17 cellular contexts compared by ENCODE assay signal in genomic region chr19:48959341-48960239, GRCh38. TPM values are rescaled to one million over a fixed set of nuclear protein-coding genes. Genes with fewer than 3 reads are reported as not detected.
DNase-seq lines count a peak whose midpoint lies in the region; ATAC-seq, FAIRE-seq and TF ChIP-seq lines count a peak whose summit lies in the region.
"Had no signal": no experiment of that assay in that cellular context is flagged by ENCODE, and none has a peak within 500 bp of the region (broad histone marks: within the 10 kb centered on the region; RNA-seq: fewer than 3 reads in every experiment).

No MANE protein-coding gene starts in this region.

- TF ChIP-seq CTCF in A549 (IDR thresholded peaks at IDR 0.05): no peak

- H3K4me3 Mint-ChIP-seq in activated CD8-positive, alpha-beta T cell treated with anti-CD3 and anti-CD28 coated beads, Interleukin-2, amount 10 ng/mL, durations not matched to agents 7 days and 5 days: peak overlapping the region; percentile 18
- H3K4me3 Mint-ChIP-seq: HFFc6, naive B cell had no signal

- peaks cover 20% of the 10 kb centered on the region for H3K79me2 ChIP-seq in Karpas-422 (ENCODE audit: low read length)

- no peak for TF ChIP-seq RAD21 in A549 (conservative IDR thresholded peaks at IDR 0.05 in 1 of 2, IDR thresholded peaks at IDR 0.05 in 1 of 2)

- POLR2A ChIA-PET in A549 (lab: Yijun Ruan, JAX): interaction anchor here (1.5 to 6.5 kb wide), 2 partner anchors 9 to 60 kb away, joined by 4 to 47 read pairs; partner anchors contain the start of gene NUCB1
- POLR2A ChIA-PET in activated CD8-positive, alpha-beta T cell treated with anti-CD3 and anti-CD28 coated beads, Interleukin-2, amount 10 ng/mL, durations not matched to agents 7 days and 5 days (lab: Charles Lee): interaction anchor here (1.0 to 1.5 kb wide), 2 partner anchors 34 to 59 kb away, joined by 3 to 5 read pairs; partner anchors contain the start of genes GYS1, NUCB1 and RUVBL2

- CTCF ChIA-PET in A549 (lab: Yijun Ruan, JAX): interaction anchor here (0.6 to 5.4 kb wide), 9 partner anchors 11 to 373 kb away, joined by 3 to 39 read pairs (median 3); no protein-coding TSS in a partner anchor
- CTCF ChIA-PET in activated CD8-positive, alpha-beta T cell treated with anti-CD3 and anti-CD28 coated beads, Interleukin-2, amount 10 ng/mL, durations not matched to agents 7 days and 5 days (lab: Charles Lee): no interaction called here

- intact Hi-C loops in Right ventricle myocardium inferior (cut with DNase I): no loop called here

- no peaks in the 10 kb centered on the region for H3K9me3 ChIP-seq in A549
- no peaks in the 10 kb centered on the region for H3K9me3 ChIP-seq in Karpas-422 (ENCODE audit: low read length)

- ATAC-seq in A549 (no peak), Right ventricle myocardium inferior (no peak)
- no peak for ATAC-seq in activated CD8-positive, alpha-beta T cell treated with anti-CD3 and anti-CD28 coated beads, Interleukin-2, amount 10 ng/mL, durations not matched to agents 7 days and 5 days

- peak in 1 of 2 experiments; percentile 55 for DNase-seq in A549 (ENCODE audit: low read depth in 1 of 2, low spot score in 1 of 2)
- DNase-seq in Karpas-422: peak; percentile 66
- DNase-seq in activated CD8-positive, alpha-beta T cell treated with anti-CD3 and anti-CD28 coated beads, Interleukin-2, amount 10 ng/mL, durations not matched to agents 7 days and 5 days: peak; percentile 63
- DNase-seq in stimulated activated CD8-positive, alpha-beta memory T cell treated with anti-CD3 and anti-CD28 coated beads, Interleukin-4, amount 100 ng/mL, for 48 hours: no peak
- DNase-seq in NCI-H146 treated with DMSO at 0.1 percent for 48 hours (lab: John Stamatoyannopoulos, UW; ENCODE audit: unreplicated experiment): no peak
- no peak for DNase-seq in Right ventricle myocardium inferior (ENCODE audit: missing footprints)
- DNase-seq: activated CD4-positive, CD25-positive, alpha-beta regulatory T cell; activated T-cell treated with anti-CD3 and anti-CD28 coated beads, Interleukin-2, amount 50 U/mL, for 48 hours; anterior cingulate cortex; dermis blood vessel endothelial cell; HFFc6; hypothalamus; MM.1S; naive B cell; NCI-H2171 had no signal

- no peak for FAIRE-seq in A549 (lab: Jason Lieb, UNC)

- no peak overlapping the region for H2AFZ ChIP-seq in Karpas-422 (ENCODE audit: low read length)

- H3K27ac ChIP-seq in A549 (peak overlapping the region in 1 of 2 experiments; percentile 96; a peak in 2 of 6 replicates), Karpas-422 (ENCODE audit: low read length) (no peak overlapping the region)
- H3K27ac ChIP-seq: SK-N-MC had no signal

- H3K9me2 ChIP-seq in Karpas-422 (replicated peaks; ENCODE audit: insufficient read depth, low read length): no peaks in the 10 kb centered on the region

- H3K9me3 Mint-ChIP-seq in activated CD8-positive, alpha-beta T cell treated with anti-CD3 and anti-CD28 coated beads, Interleukin-2, amount 10 ng/mL, durations not matched to agents 7 days and 5 days (ENCODE audit: insufficient read depth): no peaks in the 10 kb centered on the region
- H3K9me3 Mint-ChIP-seq: HFFc6, naive B cell had no signal

- H3K4me1 ChIP-seq in A549 (peaks cover 52% of the 10 kb centered on the region), Karpas-422 (ENCODE audit: low read length) (peaks cover 41% of the 10 kb centered on the region)

- peaks cover 62% of the 10 kb centered on the region for H3K36me3 Mint-ChIP-seq in activated CD8-positive, alpha-beta T cell treated with anti-CD3 and anti-CD28 coated beads, Interleukin-2, amount 10 ng/mL, durations not matched to agents 7 days and 5 days (ENCODE audit: low read depth)

- WGBS in A549 (ENCODE audit: missing lambda C conversion rate): 85% methylated on average over 16 of the region's 16 CpGs

- no peak for TF ChIP-seq EP300 in A549 (IDR thresholded peaks at IDR 0.05)

- H3K27me3 Mint-ChIP-seq in activated CD8-positive, alpha-beta T cell treated with anti-CD3 and anti-CD28 coated beads, Interleukin-2, amount 10 ng/mL, durations not matched to agents 7 days and 5 days (ENCODE audit: low read depth): no peaks in the 10 kb centered on the region
- H3K27me3 Mint-ChIP-seq: naive B cell had no signal

- H3K27me3 ChIP-seq in Karpas-422 (ENCODE audit: low read length): no peaks in the 10 kb centered on the region

- H3K4me3 ChIP-seq in A549 (no peak overlapping the region), Karpas-422 (ENCODE audit: low read length) (no peak overlapping the region)
- H3K4me3 ChIP-seq: SK-N-MC had no signal

- H3K4me2 ChIP-seq in A549 (no peak overlapping the region), Karpas-422 (ENCODE audit: low read depth, low read length, poor library complexity, severe bottlenecking) (no peak overlapping the region)

- peak overlapping the region; percentile 70 for H3K27ac Mint-ChIP-seq in activated CD8-positive, alpha-beta T cell treated with anti-CD3 and anti-CD28 coated beads, Interleukin-2, amount 10 ng/mL, durations not matched to agents 7 days and 5 days
- H3K27ac Mint-ChIP-seq: HFFc6 had no signal

- peaks cover 80% of the 10 kb centered on the region for H3K4me1 Mint-ChIP-seq in activated CD8-positive, alpha-beta T cell treated with anti-CD3 and anti-CD28 coated beads, Interleukin-2, amount 10 ng/mL, durations not matched to agents 7 days and 5 days (ENCODE audit: low read depth)

- H4K20me1 ChIP-seq in Karpas-422 (ENCODE audit: insufficient read depth, low read depth, low read length): no peaks in the 10 kb centered on the region; the same call in 1 of the 2 replicates

- peaks cover 10% of the 10 kb centered on the region; the same call in 1 of the 2 replicates for H3K36me3 ChIP-seq in Karpas-422 (ENCODE audit: insufficient read depth, low read length)

- H3K9ac ChIP-seq in Karpas-422 (ENCODE audit: low read length): no peak overlapping the region

- no peak for TF ChIP-seq POLR2A in A549 (IDR thresholded peaks at IDR 0.05; ENCODE audit: low read length)

TF ChIP-seq in A549, 52 proteins besides CTCF, POLR2A, EP300 and RAD21 (continues in another document):
- TF ChIP-seq CEBPB (IDR thresholded peaks at IDR 0.05): peak in 1 of 2 experiments; percentile 41; a peak in 1 of 4 replicates

RNA-seq across cellular contexts. Expression of gene BAX, which starts 4.9 kb away (rescaled TPM):
- polyA plus RNA-seq in A549 (2011; rRNA removed) (120 and 134 TPM in 2 replicates), A549 (2017; fragmentation: RNase III; extraction: RNeasy Plus Mini Kit Qiagen cat#74134 plus additional on column Dnase treatment) (265 to 299 TPM (median 284 TPM) in 3 replicates)
- polyA plus RNA-seq in A549 (2012; cell fraction: cytosol; rRNA removed): 334 and 386 TPM in 2 replicates
- polyA plus RNA-seq in A549 (2012; cell fraction: nucleus; rRNA removed): 294 and 323 TPM in 2 replicates
- 120 and 135 TPM in 2 replicates for polyA minus RNA-seq in A549 (2011; rRNA and poly(A)+ RNA removed)
- 93.8 and 164 TPM in 2 replicates for total RNA-seq in Karpas-422 (2014; rRNA removed; shearing (Covaris generic); ENCODE audit: low replicate concordance)
- total RNA-seq in activated CD8-positive, alpha-beta T cell treated with anti-CD3 and anti-CD28 coated beads, Interleukin-2, amount 10 ng/mL, durations not matched to agents 7 days and 5 days: 100 to 1,000 TPM; 336 to 350 TPM
- total RNA-seq in Right ventricle myocardium inferior: 22.4 TPM

RNA-seq across cellular contexts. Expression of gene FTL, which starts 5.5 kb away (rescaled TPM):
- polyA plus RNA-seq in A549 (2011; rRNA removed) (4,743 and 7,067 TPM in 2 replicates), A549 (2017; fragmentation: RNase III; extraction: RNeasy Plus Mini Kit Qiagen cat#74134 plus additional on column Dnase treatment) (12,141 to 13,930 TPM (median 13,921 TPM) in 3 replicates)
- 10,619 and 11,714 TPM in 2 replicates for polyA plus RNA-seq in A549 (2012; cell fraction: cytosol; rRNA removed)
- 4,146 and 4,930 TPM in 2 replicates for polyA plus RNA-seq in A549 (2012; cell fraction: nucleus; rRNA removed)
- polyA minus RNA-seq in A549 (2011; rRNA and poly(A)+ RNA removed): 3,763 and 4,254 TPM in 2 replicates
- total RNA-seq in Karpas-422 (2014; rRNA removed; shearing (Covaris generic); ENCODE audit: low replicate concordance): 6,036 and 6,638 TPM in 2 replicates
- total RNA-seq in activated CD8-positive, alpha-beta T cell treated with anti-CD3 and anti-CD28 coated beads, Interleukin-2, amount 10 ng/mL, durations not matched to agents 7 days and 5 days: 1,000 to 10,000 TPM in 1 of 2 experiments, 100 to 1,000 TPM in 1; 971 to 1,027 TPM
- 1,007 TPM for total RNA-seq in Right ventricle myocardium inferior

RNA-seq across cellular contexts. Expression of gene DHDH, which starts 26.1 kb away (rescaled TPM):
- polyA plus RNA-seq in A549 (2011; rRNA removed): 0.60 and 0.78 TPM in 2 replicates
- 0.90 and 1.1 TPM in 2 replicates for polyA plus RNA-seq in A549 (2012; cell fraction: cytosol; rRNA removed)
- 0.93 and 1.1 TPM in 2 replicates for polyA plus RNA-seq in A549 (2012; cell fraction: nucleus; rRNA removed)
- 1.1 to 1.2 TPM (median 1.2 TPM) in 3 replicates for polyA plus RNA-seq in A549 (2017; fragmentation: RNase III; extraction: RNeasy Plus Mini Kit Qiagen cat#74134 plus additional on column Dnase treatment)
- polyA minus RNA-seq in A549 (2011; rRNA and poly(A)+ RNA removed): 0.29 TPM in 1 of 2 replicates, not detected in the other
- 1.4 and 3.3 TPM in 2 replicates for total RNA-seq in Karpas-422 (2014; rRNA removed; shearing (Covaris generic); ENCODE audit: low replicate concordance)
- total RNA-seq in activated CD8-positive, alpha-beta T cell treated with anti-CD3 and anti-CD28 coated beads, Interleukin-2, amount 10 ng/mL, durations not matched to agents 7 days and 5 days: 1 to 10 TPM; 1.6 to 1.9 TPM
- not detected for total RNA-seq in Right ventricle myocardium inferior
- total RNA-seq: dermis blood vessel endothelial cell, HFFc6, lower leg skin had no signal

RNA-seq across cellular contexts. Expression of gene GYS1, which starts 33.5 kb away (rescaled TPM):
- 10.3 and 16.4 TPM in 2 replicates for polyA plus RNA-seq in A549 (2011; rRNA removed)
- polyA plus RNA-seq in A549 (2012; cell fraction: cytosol; rRNA removed): 20.9 and 27.4 TPM in 2 replicates
- 56.7 and 57.3 TPM in 2 replicates for polyA plus RNA-seq in A549 (2012; cell fraction: nucleus; rRNA removed)
- 23.8 to 25.0 TPM (median 24.8 TPM) in 3 replicates for polyA plus RNA-seq in A549 (2017; fragmentation: RNase III; extraction: RNeasy Plus Mini Kit Qiagen cat#74134 plus additional on column Dnase treatment)
- 29.5 and 30.2 TPM in 2 replicates for polyA minus RNA-seq in A549 (2011; rRNA and poly(A)+ RNA removed)
- total RNA-seq in Karpas-422 (2014; rRNA removed; shearing (Covaris generic); ENCODE audit: low replicate concordance): 39.0 and 42.6 TPM in 2 replicates
- 10 to 100 TPM; 54.7 to 57.9 TPM for total RNA-seq in activated CD8-positive, alpha-beta T cell treated with anti-CD3 and anti-CD28 coated beads, Interleukin-2, amount 10 ng/mL, durations not matched to agents 7 days and 5 days
- total RNA-seq in Right ventricle myocardium inferior: 99.1 TPM

RNA-seq across cellular contexts. Expression of gene RUVBL2, which starts 34.1 kb away (rescaled TPM):
- polyA plus RNA-seq in A549 (2011; rRNA removed) (146 and 186 TPM in 2 replicates), A549 (2017; fragmentation: RNase III; extraction: RNeasy Plus Mini Kit Qiagen cat#74134 plus additional on column Dnase treatment) (213 to 274 TPM (median 225 TPM) in 3 replicates)
- 517 and 543 TPM in 2 replicates for polyA plus RNA-seq in A549 (2012; cell fraction: cytosol; rRNA removed)
- 718 and 862 TPM in 2 replicates for polyA plus RNA-seq in A549 (2012; cell fraction: nucleus; rRNA removed)
- 231 and 334 TPM in 2 replicates for polyA minus RNA-seq in A549 (2011; rRNA and poly(A)+ RNA removed)
- 107 and 298 TPM in 2 replicates for total RNA-seq in Karpas-422 (2014; rRNA removed; shearing (Covaris generic); ENCODE audit: low replicate concordance)
- total RNA-seq in activated CD8-positive, alpha-beta T cell treated with anti-CD3 and anti-CD28 coated beads, Interleukin-2, amount 10 ng/mL, durations not matched to agents 7 days and 5 days: 100 to 1,000 TPM; 105 to 106 TPM
- 46.8 TPM for total RNA-seq in Right ventricle myocardium inferior

Comparison
In these comparisons a context has a peak if more than half of its experiments do, and no peak if none do; other contexts are left out.
1. DNase-seq: peak in Karpas-422 (single experiment) and activated CD8-positive, alpha-beta T cell treated with anti-CD3 and anti-CD28 coated beads, Interleukin-2, amount 10 ng/mL, durations not matched to agents 7 days and 5 days (single experiment); none in stimulated activated CD8-positive, alpha-beta memory T cell treated with anti-CD3 and anti-CD28 coated beads, Interleukin-4, amount 100 ng/mL, for 48 hours (single experiment), NCI-H146 treated with DMSO at 0.1 percent for 48 hours (single experiment) and Right ventricle myocardium inferior (single experiment).